Comparison of ENCODE assay signal across 25 cellular contexts in the genomic region with DNA sequence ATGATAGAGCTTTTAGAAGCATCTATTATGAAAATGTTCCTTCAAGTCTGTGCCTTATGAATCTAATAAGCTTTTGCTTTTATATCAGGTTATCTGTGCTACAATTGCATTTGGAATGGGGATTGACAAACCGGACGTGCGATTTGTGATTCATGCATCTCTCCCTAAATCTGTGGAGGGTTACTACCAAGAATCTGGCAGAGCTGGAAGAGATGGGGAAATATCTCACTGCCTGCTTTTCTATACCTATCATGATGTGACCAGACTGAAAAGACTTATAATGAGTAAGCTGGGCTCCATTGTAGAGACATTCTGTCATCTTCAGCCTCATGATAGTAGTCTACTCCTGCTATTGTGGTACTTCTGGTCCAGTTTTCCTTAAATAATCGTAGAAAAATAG.
"Had no signal": no experiment of that assay in that cellular context is flagged by ENCODE, and none has a peak within 500 bp of the region (broad histone marks: within the 10 kb centered on the region; RNA-seq: fewer than 3 reads in every experiment).

No MANE protein-coding gene starts in this region.

- H3K4me3 Mint-ChIP-seq: activated CD4-positive, alpha-beta memory T cell treated with anti-CD3 and anti-CD28 coated beads, Interleukin-2, amount 10 ng/mL, durations not matched to agents 7 days and 5 days; activated CD4-positive, alpha-beta T cell treated with anti-CD3 and anti-CD28 coated beads for 36 hours; activated naive CD8-positive, alpha-beta T cell treated with anti-CD3 and anti-CD28 coated beads, Interleukin-2, amount 50 U/mL, for 24 hours; activated T-cell treated with anti-CD3 and anti-CD28 coated beads, Interleukin-2, amount 50 U/mL, for 24 hours; IgD-negative memory B cell had no signal

- H3K27ac Mint-ChIP-seq: activated CD4-positive, alpha-beta memory T cell treated with anti-CD3 and anti-CD28 coated beads, Interleukin-2, amount 10 ng/mL, durations not matched to agents 7 days and 5 days; activated CD4-positive, alpha-beta T cell treated with anti-CD3 and anti-CD28 coated beads for 36 hours; activated naive CD4-positive, alpha-beta T cell treated with anti-CD3 and anti-CD28 coated beads, Interleukin-2, amount 50 U/mL, for 72 hours; activated naive CD8-positive, alpha-beta T cell treated with anti-CD3 and anti-CD28 coated beads, Interleukin-2, amount 50 U/mL, for 24 hours; IgD-negative memory B cell had no signal

- H3K36me3 ChIP-seq: brain microvascular endothelial cell had no signal

- ATAC-seq: activated CD4-positive, alpha-beta T cell treated with anti-CD3 and anti-CD28 coated beads for 36 hours; activated naive CD4-positive, alpha-beta T cell treated with anti-CD3 and anti-CD28 coated beads, Interleukin-2, amount 50 U/mL, for 72 hours; activated naive CD8-positive, alpha-beta T cell treated with anti-CD3 and anti-CD28 coated beads, Interleukin-2, amount 50 U/mL, for 24 hours; PC-3; Right ventricle myocardium inferior had no signal

- H3K4me1 Mint-ChIP-seq: activated CD4-positive, alpha-beta T cell treated with anti-CD3 and anti-CD28 coated beads for 36 hours had no signal

- H3K9me3 Mint-ChIP-seq: activated CD4-positive, alpha-beta memory T cell treated with anti-CD3 and anti-CD28 coated beads, Interleukin-2, amount 10 ng/mL, durations not matched to agents 7 days and 5 days; activated naive CD4-positive, alpha-beta T cell treated with anti-CD3 and anti-CD28 coated beads, Interleukin-2, amount 50 U/mL, for 72 hours; activated naive CD8-positive, alpha-beta T cell treated with anti-CD3 and anti-CD28 coated beads, Interleukin-2, amount 50 U/mL, for 24 hours; activated T-cell treated with anti-CD3 and anti-CD28 coated beads, Interleukin-2, amount 50 U/mL, for 24 hours; IgD-negative memory B cell had no signal

- H3K27ac ChIP-seq: brain microvascular endothelial cell, KMS-11, SK-N-MC, WERI-Rb-1 had no signal

- H3K9me3 ChIP-seq: MG63 had no signal

- H3K27me3 ChIP-seq: brain microvascular endothelial cell, MG63 had no signal

- DNase-seq: activated CD4-positive, alpha-beta memory T cell treated with anti-CD3 and anti-CD28 coated beads, Interleukin-2, amount 10 ng/mL, durations not matched to agents 7 days and 5 days; activated CD4-positive, alpha-beta T cell treated with anti-CD3 and anti-CD28 coated beads for 36 hours; activated CD4-positive, alpha-beta T cell treated with anti-CD3 and anti-CD28 coated beads, Interleukin-2, amount 50 U/mL, for 1 hour; activated effector memory CD4-positive, alpha-beta T cell treated with anti-CD3 and anti-CD28 coated beads, Interleukin-2, amount 50 U/mL, for 16 hours; activated naive CD4-positive, alpha-beta T cell treated with Interleukin-2 at 50 U/mL for 16 hours; activated naive CD8-positive, alpha-beta T cell treated with anti-CD3 and anti-CD28 coated beads, Interleukin-2, amount 50 U/mL, for 24 hours; activated T-cell treated with anti-CD3 and anti-CD28 coated beads, Interleukin-2, amount 50 U/mL, for 24 hours; brain microvascular endothelial cell; cerebellar nuclear complex; MG63; MV-4-11; NCI-H1092 treated with DMSO at 0.1 percent for 48 hours; NCI-H1417 treated with DMSO at 0.1 percent for 48 hours; NCI-H1694; NCI-H2081; NCI-H446; NCI-H524; PC-3; T-helper 1 cell; WERI-Rb-1 had no signal

- H3K27me3 Mint-ChIP-seq: activated CD4-positive, alpha-beta memory T cell treated with anti-CD3 and anti-CD28 coated beads, Interleukin-2, amount 10 ng/mL, durations not matched to agents 7 days and 5 days; activated CD4-positive, alpha-beta T cell treated with anti-CD3 and anti-CD28 coated beads for 36 hours; activated naive CD8-positive, alpha-beta T cell treated with anti-CD3 and anti-CD28 coated beads, Interleukin-2, amount 50 U/mL, for 24 hours; activated T-cell treated with anti-CD3 and anti-CD28 coated beads, Interleukin-2, amount 50 U/mL, for 24 hours; IgD-negative memory B cell had no signal

- H3K4me3 ChIP-seq: MG63, SK-N-MC had no signal
